In genomic region chr22:25462474-25463346, GRCh38 we compare ENCODE assay signal across 8 cellular contexts.
DNase-seq lines count a peak whose midpoint lies in the region; ATAC-seq, FAIRE-seq and TF ChIP-seq lines count a peak whose summit lies in the region.
"Not testable (repeated sequence)": the region's sequence is repeated elsewhere in the genome, so short reads cannot be mapped to it uniquely, and the experiment has no call there.

No MANE protein-coding gene starts in this region.

- H3K27ac ChIP-seq in neural progenitor cell = not testable (repeated sequence)

- H3K27me3 ChIP-seq in neural progenitor cell = not testable (repeated sequence)

- peaks cover 29% of the 10 kb centered on the region for H3K36me3 Mint-ChIP-seq in T-helper 1 cell treated with Interleukin-12 subunit alpha and Interleukin-12 subunit beta and Interleukin-4 antibody, amounts not matched to agents 30 μg/mL and 1 μg/mL, for 36 hours (ENCODE audit: low read depth)
- peaks cover 26% of the 10 kb centered on the region for H3K36me3 Mint-ChIP-seq in neural progenitor cell
- peaks cover 77% of the 10 kb centered on the region for H3K36me3 Mint-ChIP-seq in stimulated activated effector memory CD8-positive, alpha-beta T cell treated with anti-CD3 and anti-CD28 coated beads, Interleukin-12 subunit alpha, Interleukin-12 subunit beta, amount 100 ng/mL, for 72 hours

- H3K9ac ChIP-seq in neural progenitor cell = not testable (repeated sequence)

- not testable (repeated sequence) for H3K4me1 ChIP-seq in neural progenitor cell

- peak; percentile 92 for ATAC-seq in stimulated activated effector memory CD8-positive, alpha-beta T cell treated with anti-CD3 and anti-CD28 coated beads, Interleukin-12 subunit alpha, Interleukin-12 subunit beta, amount 100 ng/mL, for 72 hours

- peak; percentile 63 for DNase-seq in DMS53 (lab: John Stamatoyannopoulos, UW)
- DNase-seq in HFF-Myc (ENCODE audit: extremely low read depth, low read depth) = peak; percentile 47
- DNase-seq in NCI-H2029 (lab: John Stamatoyannopoulos, UW) = peak; percentile 54
- peak; percentile 71 for DNase-seq in activated naive CD4-positive, alpha-beta T cell treated with anti-CD3 and anti-CD28 coated beads, Interleukin-2, amount 50 U/mL, for 16 hours
- DNase-seq in frontal cortex (ENCODE audit: low spot score in 2 of 2) = peak; percentile 59 to 86
- peak; percentile 83 for DNase-seq in neural progenitor cell (ENCODE audit: low spot score)
- DNase-seq in stimulated activated effector memory CD8-positive, alpha-beta T cell treated with anti-CD3 and anti-CD28 coated beads, Interleukin-12 subunit alpha, Interleukin-12 subunit beta, amount 100 ng/mL, for 72 hours (ENCODE audit: low spot score in 2 of 2) = peak; percentile 78 to 91

- peaks cover 16% of the 10 kb centered on the region for H3K4me1 Mint-ChIP-seq in T-helper 1 cell treated with Interleukin-12 subunit alpha and Interleukin-12 subunit beta and Interleukin-4 antibody, amounts not matched to agents 30 μg/mL and 1 μg/mL, for 36 hours (ENCODE audit: low read depth)
- not testable (repeated sequence) for H3K4me1 Mint-ChIP-seq in neural progenitor cell
- peaks cover 15% of the 10 kb centered on the region for H3K4me1 Mint-ChIP-seq in stimulated activated effector memory CD8-positive, alpha-beta T cell treated with anti-CD3 and anti-CD28 coated beads, Interleukin-12 subunit alpha, Interleukin-12 subunit beta, amount 100 ng/mL, for 72 hours

- H3K9me3 ChIP-seq in neural progenitor cell (ENCODE audit: low read depth) = not testable (repeated sequence)

- H3K9me3 Mint-ChIP-seq in T-helper 1 cell treated with Interleukin-12 subunit alpha and Interleukin-12 subunit beta and Interleukin-4 antibody, amounts not matched to agents 30 μg/mL and 1 μg/mL, for 36 hours; neural progenitor cell; stimulated activated effector memory CD8-positive, alpha-beta T cell treated with anti-CD3 and anti-CD28 coated beads, Interleukin-12 subunit alpha, Interleukin-12 subunit beta, amount 100 ng/mL, for 72 hours: not testable (repeated sequence)

- not testable (repeated sequence) for H3K79me2 ChIP-seq in neural progenitor cell (ENCODE audit: low read depth)

- H2AFZ ChIP-seq in neural progenitor cell (replicated peaks) = not testable (repeated sequence)

- H3K4me3 Mint-ChIP-seq in T-helper 1 cell treated with Interleukin-12 subunit alpha and Interleukin-12 subunit beta and Interleukin-4 antibody, amounts not matched to agents 30 μg/mL and 1 μg/mL, for 36 hours; neural progenitor cell; stimulated activated effector memory CD8-positive, alpha-beta T cell treated with anti-CD3 and anti-CD28 coated beads, Interleukin-12 subunit alpha, Interleukin-12 subunit beta, amount 100 ng/mL, for 72 hours: not testable (repeated sequence)

- peak overlapping the region; percentile 63 for H3K27ac Mint-ChIP-seq in T-helper 1 cell treated with Interleukin-12 subunit alpha and Interleukin-12 subunit beta and Interleukin-4 antibody, amounts not matched to agents 30 μg/mL and 1 μg/mL, for 36 hours
- not testable (repeated sequence) for H3K27ac Mint-ChIP-seq in neural progenitor cell
- peak overlapping the region; percentile 77 for H3K27ac Mint-ChIP-seq in stimulated activated effector memory CD8-positive, alpha-beta T cell treated with anti-CD3 and anti-CD28 coated beads, Interleukin-12 subunit alpha, Interleukin-12 subunit beta, amount 100 ng/mL, for 72 hours

- peak; percentile 95 for TF ChIP-seq CTCF in HFF-Myc (IDR thresholded peaks at IDR 0.05; ENCODE audit: low read depth, low read length, missing control alignments)
- peak; percentile 99 for TF ChIP-seq CTCF in neural progenitor cell (IDR thresholded peaks at IDR 0.05)

- H3K4me3 ChIP-seq in HFF-Myc (replicated peaks; ENCODE audit: low read depth, low read length); neural progenitor cell: not testable (repeated sequence)

- not testable (repeated sequence) for FAIRE-seq in frontal cortex (lab: Jason Lieb, UNC)

- H4K20me1 ChIP-seq in neural progenitor cell (ENCODE audit: low read depth) = peaks cover 30% of the 10 kb centered on the region

- not testable (repeated sequence) for H3K4me2 ChIP-seq in neural progenitor cell

- H3K36me3 ChIP-seq in neural progenitor cell = not testable (repeated sequence)

- not testable (repeated sequence) for H3K27me3 Mint-ChIP-seq in T-helper 1 cell treated with Interleukin-12 subunit alpha and Interleukin-12 subunit beta and Interleukin-4 antibody, amounts not matched to agents 30 μg/mL and 1 μg/mL, for 36 hours (ENCODE audit: low read depth); neural progenitor cell (ENCODE audit: insufficient read depth, low read depth)

- H3F3A ChIP-seq in neural progenitor cell (ENCODE audit: low read depth) = peaks cover 25% of the 10 kb centered on the region
